Comparison of ENCODE assay signal across 20 cellular contexts in the genomic region with DNA sequence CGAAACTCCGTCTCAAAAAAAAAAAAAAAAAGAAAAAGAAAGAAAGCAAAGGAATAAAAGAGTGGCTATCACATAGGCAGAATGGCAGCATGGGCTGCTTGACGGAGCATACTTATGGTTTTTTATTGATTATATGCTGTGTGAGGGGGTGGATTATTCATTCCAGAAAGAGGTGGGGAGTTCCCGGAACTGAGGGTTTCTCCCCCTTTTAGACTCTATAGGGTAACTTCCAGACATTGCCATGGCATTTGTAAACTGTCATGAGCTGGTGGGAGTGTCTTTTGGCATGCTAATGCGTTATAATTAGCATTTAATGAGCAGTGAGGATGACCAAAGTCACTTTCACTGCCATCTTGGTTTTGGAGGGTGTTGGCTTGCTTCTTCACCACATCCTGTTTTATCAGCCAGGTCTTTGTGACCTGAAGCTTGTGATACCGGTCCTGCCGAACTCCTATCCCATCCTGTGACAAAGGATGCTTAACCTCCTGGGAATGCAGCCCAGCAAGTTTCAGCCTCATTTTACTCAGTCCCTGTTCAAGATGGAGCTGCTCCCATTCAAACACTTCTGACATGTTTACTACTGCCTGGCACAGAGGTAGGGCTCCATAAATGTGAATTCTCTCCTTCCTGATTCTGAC. TPM values are rescaled to one million over a fixed set of nuclear protein-coding genes. Genes with fewer than 3 reads are reported as not detected.
DNase-seq lines count a peak whose midpoint lies in the region; ATAC-seq, FAIRE-seq and TF ChIP-seq lines count a peak whose summit lies in the region.
"Had no signal": no experiment of that assay in that cellular context is flagged by ENCODE, and none has a peak within 500 bp of the region (broad histone marks: within the 10 kb centered on the region; RNA-seq: fewer than 3 reads in every experiment).

No MANE protein-coding gene starts in this region.

- peak overlapping the region; percentile 64 for H3K4me2 ChIP-seq in keratinocyte (ENCODE audit: control insufficient read depth, extremely low read depth, insufficient read depth, low read depth, low read length)

- FAIRE-seq in keratinocyte (lab: Jason Lieb, UNC) = peak; percentile 93

- H3K36me3 ChIP-seq in keratinocyte (ENCODE audit: control insufficient read depth in 2 of 2, extremely low read depth in 1 of 2, insufficient read depth in 2 of 2, low read length in 2 of 2) = no peaks in the 10 kb centered on the region
- H3K36me3 ChIP-seq in suprapubic skin = no peaks in the 10 kb centered on the region
- H3K36me3 ChIP-seq: neutrophil, tibial nerve had no signal

- H3K4me3 ChIP-seq in keratinocyte (ENCODE audit: control insufficient read depth in 2 of 3, extremely low read depth in 1 of 3, insufficient read depth in 2 of 3, low read depth in 1 of 3, low read length in 3 of 3) = peak overlapping the region in 1 of 3 experiments; percentile 41
- no peak overlapping the region for H3K4me3 ChIP-seq in suprapubic skin
- H3K4me3 ChIP-seq: tibial nerve had no signal

- peaks cover 40% of the 10 kb centered on the region for H3K27me3 Mint-ChIP-seq in activated T-helper 17 cell treated with anti-CD3 and anti-CD28 coated beads, Interleukin-2, amount 50 U/mL, for 72 hours
- peaks cover 4% of the 10 kb centered on the region for H3K27me3 Mint-ChIP-seq in nephron progenitor cell (ENCODE audit: low read depth, poor library complexity)

- H3K4me1 Mint-ChIP-seq in activated T-helper 17 cell treated with anti-CD3 and anti-CD28 coated beads, Interleukin-2, amount 50 U/mL, for 72 hours = no peaks in the 10 kb centered on the region
- peaks cover 9% of the 10 kb centered on the region for H3K4me1 Mint-ChIP-seq in nephron progenitor cell

- 59% methylated on average over 7 of the region's 7 CpGs for WGBS in suprapubic skin

- H3K9me3 ChIP-seq in keratinocyte (ENCODE audit: control insufficient read depth, low read depth, low read length) = no peaks in the 10 kb centered on the region
- no peaks in the 10 kb centered on the region for H3K9me3 ChIP-seq in suprapubic skin
- H3K9me3 ChIP-seq: neutrophil, tibial nerve had no signal

- dilution Hi-C loops in keratinocyte (cut with MboI; ENCODE audit: extremely low pct_ligation_motif_present, low sequenced_read_pairs) = loop anchor here (25.0 kb wide), 1 partner anchor 92 kb away; no protein-coding TSS in a partner anchor

- TF ChIP-seq EP300 in suprapubic skin (IDR thresholded peaks at IDR 0.05) = no peak

- H3K9ac ChIP-seq in keratinocyte (ENCODE audit: control insufficient read depth, extremely low read depth, insufficient read depth, low read length) = peak overlapping the region; percentile 20

- H3K27me3 ChIP-seq in keratinocyte (ENCODE audit: control insufficient read depth, extremely low read depth, insufficient read depth, low read length) (no peaks in the 10 kb centered on the region), suprapubic skin (no peaks in the 10 kb centered on the region)
- H3K27me3 ChIP-seq: neutrophil had no signal

- H3K4me1 ChIP-seq in keratinocyte (ENCODE audit: control insufficient read depth, extremely low read depth, insufficient read depth, low read length) = peaks cover 21% of the 10 kb centered on the region
- peaks cover 12% of the 10 kb centered on the region for H3K4me1 ChIP-seq in suprapubic skin
- H3K4me1 ChIP-seq: tibial nerve had no signal

- no peak for TF ChIP-seq CTCF in keratinocyte (optimal IDR thresholded peaks at IDR 0.05 in 1 of 3, IDR thresholded peaks at IDR 0.05 in 1 of 3, conservative IDR thresholded peaks at IDR 0.05 in 1 of 3; ENCODE audit: extremely low read depth in 1 of 3, insufficient read depth in 2 of 3, low read length in 3 of 3)
- TF ChIP-seq CTCF in suprapubic skin (IDR thresholded peaks at IDR 0.05) = no peak
- no peak for TF ChIP-seq CTCF in nephron progenitor cell (IDR thresholded peaks at IDR 0.05)

- H3K9me1 ChIP-seq in keratinocyte (ENCODE audit: control insufficient read depth, extremely low read depth, insufficient read depth, low read length) = no peaks in the 10 kb centered on the region

- H3K79me2 ChIP-seq in keratinocyte (ENCODE audit: control insufficient read depth, insufficient read depth, low read length) = no peaks in the 10 kb centered on the region

- ATAC-seq in activated T-helper 17 cell treated with anti-CD3 and anti-CD28 coated beads, Interleukin-2, amount 50 U/mL, for 72 hours (replicated peaks) = peak; percentile 66
- no peak for ATAC-seq in GM19324 (IDR thresholded peaks at IDR 0.05; ENCODE audit: low FRiP score, unreplicated experiment)
- no peak for ATAC-seq in HG03097 (IDR thresholded peaks at IDR 0.05; ENCODE audit: low FRiP score, unreplicated experiment)
- ATAC-seq: activated CD8-positive, alpha-beta T cell treated with anti-CD3 and anti-CD28 coated beads for 36 hours had no signal

- H3K27ac ChIP-seq in keratinocyte (ENCODE audit: control insufficient read depth, insufficient read depth, low read length) = peak overlapping the region; percentile 90
- peak overlapping the region; percentile 59 for H3K27ac ChIP-seq in suprapubic skin
- H3K27ac ChIP-seq: neutrophil, tibial nerve had no signal

- H3K27ac Mint-ChIP-seq in activated T-helper 17 cell treated with anti-CD3 and anti-CD28 coated beads, Interleukin-2, amount 50 U/mL, for 72 hours = no peak overlapping the region
- H3K27ac Mint-ChIP-seq in nephron progenitor cell = no peak overlapping the region
- H3K27ac Mint-ChIP-seq: activated CD8-positive, alpha-beta T cell treated with anti-CD3 and anti-CD28 coated beads for 36 hours; T-helper 2 cell treated with Interferon-gamma antibody and Interleukin-4, amounts not matched to agents 5 μg/mL and 100 μg/mL, for 36 hours had no signal

- no peak for TF ChIP-seq POLR2A in suprapubic skin (IDR thresholded peaks at IDR 0.05)

- H3K4me3 Mint-ChIP-seq in activated T-helper 17 cell treated with anti-CD3 and anti-CD28 coated beads, Interleukin-2, amount 50 U/mL, for 72 hours = no peak overlapping the region
- H3K4me3 Mint-ChIP-seq in nephron progenitor cell = no peak overlapping the region
- H3K4me3 Mint-ChIP-seq: activated CD8-positive, alpha-beta T cell treated with anti-CD3 and anti-CD28 coated beads for 36 hours; T-helper 2 cell treated with Interferon-gamma antibody and Interleukin-4, amounts not matched to agents 5 μg/mL and 100 μg/mL, for 36 hours had no signal

- H4K20me1 ChIP-seq in keratinocyte (ENCODE audit: control insufficient read depth, extremely low read depth, insufficient read depth, low read length) = no peaks in the 10 kb centered on the region

- no peaks in the 10 kb centered on the region for H3K36me3 Mint-ChIP-seq in activated T-helper 17 cell treated with anti-CD3 and anti-CD28 coated beads, Interleukin-2, amount 50 U/mL, for 72 hours (ENCODE audit: low read depth)
- no peaks in the 10 kb centered on the region for H3K36me3 Mint-ChIP-seq in nephron progenitor cell (ENCODE audit: low read depth)

- H3K9me3 Mint-ChIP-seq in activated T-helper 17 cell treated with anti-CD3 and anti-CD28 coated beads, Interleukin-2, amount 50 U/mL, for 72 hours = peaks cover 5% of the 10 kb centered on the region
- H3K9me3 Mint-ChIP-seq in nephron progenitor cell = no peaks in the 10 kb centered on the region
- H3K9me3 Mint-ChIP-seq: T-helper 2 cell treated with Interferon-gamma antibody and Interleukin-4, amounts not matched to agents 5 μg/mL and 100 μg/mL, for 36 hours had no signal

- peak; percentile 90 for DNase-seq in HT-29 (ENCODE audit: low spot score)
- DNase-seq in keratinocyte (ENCODE audit: low read depth, low spot score) = peak; percentile 61
- no peak for DNase-seq in suprapubic skin (ENCODE audit: low spot score in 2 of 2)
- DNase-seq in nephron progenitor cell = no peak
- no peak for DNase-seq in NCI-H510A (lab: John Stamatoyannopoulos, UW)
- DNase-seq: activated CD4-positive, CD25-positive, alpha-beta regulatory T cell; activated CD8-positive, alpha-beta T cell treated with anti-CD3 and anti-CD28 coated beads for 36 hours; activated naive CD4-positive, alpha-beta T cell treated with Interleukin-2 at 50 U/mL for 16 hours; activated T-cell treated with anti-CD3 and anti-CD28 coated beads, Interleukin-2, amount 50 U/mL, for 1 hour; effector memory CD4-positive, alpha-beta T cell; GOT3; hippocampal formation; NCI-H1694; stimulated activated CD4-positive, alpha-beta T cell treated with anti-CD3 and anti-CD28 coated beads, Interleukin-15, amount 100 ng/mL, for 24 hours had no signal

- H2AFZ ChIP-seq in keratinocyte (ENCODE audit: control insufficient read depth, low read length) = peak overlapping the region; percentile 81

RNA-seq across cellular contexts. Expression of a gene that starts 15.8 kb away (rescaled TPM):
- 14.9 and 19.1 TPM in 2 replicates for total RNA-seq in HT-29 (2014; rRNA removed; shearing (Covaris generic))
- total RNA-seq in activated T-helper 17 cell treated with anti-CD3 and anti-CD28 coated beads, Interleukin-2, amount 50 U/mL, for 72 hours = 1 to 10 TPM; 6.2 to 6.4 TPM
- polyA plus RNA-seq in keratinocyte = 11.8 to 27.8 TPM (median 23.3 TPM) in 3 replicates
- polyA plus RNA-seq in keratinocyte (2011; ENCODE audit: low read depth) = 10.0 TPM
- 14.5 and 22.5 TPM in 2 replicates for polyA plus RNA-seq in keratinocyte (2011; cell fraction: cytosol; rRNA removed)
- 19.9 and 20.5 TPM in 2 replicates for polyA plus RNA-seq in keratinocyte (2011; cell fraction: nucleus; rRNA removed)
- 14.6 and 35.5 TPM in 2 replicates for polyA plus RNA-seq in keratinocyte (2012; ENCODE audit: low replicate concordance)
- 24.4 to 26.1 TPM (median 25.7 TPM) in 3 replicates for polyA minus RNA-seq in keratinocyte
- polyA minus RNA-seq in keratinocyte (2011; cell fraction: cytosol; rRNA and poly(A)+ RNA removed) = 18.4 TPM
- polyA minus RNA-seq in keratinocyte (2011; cell fraction: nucleus; rRNA and poly(A)+ RNA removed) = 12.3 and 17.6 TPM in 2 replicates
- total RNA-seq in suprapubic skin = 10 to 100 TPM; 15.6 to 25.3 (median 21.1) TPM

Comparison
In these comparisons a context has a peak if more than half of its experiments do, and no peak if none do; other contexts are left out.
1. DNase-seq: peak in HT-29 (single experiment) and keratinocyte (single experiment); none in suprapubic skin (0 of 2), nephron progenitor cell (single experiment) and NCI-H510A (single experiment).